Comparison of ENCODE assay signal across 25 cellular contexts in the genomic region with DNA sequence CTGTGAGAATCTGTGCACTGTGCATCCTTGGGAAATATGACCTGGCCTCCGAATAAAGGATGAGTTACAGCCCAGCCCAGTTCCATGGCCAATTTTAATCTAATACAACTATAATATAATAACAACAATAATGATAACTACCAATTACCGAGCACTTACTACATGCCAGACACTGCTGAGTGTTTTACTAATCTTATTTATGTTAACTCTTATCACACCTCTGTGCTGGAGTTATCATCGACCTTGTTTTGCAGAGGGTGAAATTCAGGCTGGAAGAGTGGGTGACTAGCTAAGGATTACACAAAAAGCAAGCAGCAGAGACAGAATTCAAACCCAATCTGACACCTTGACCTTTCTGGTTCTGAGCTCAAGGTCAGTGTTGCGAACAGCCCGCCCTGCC.
DNase-seq lines count a peak whose midpoint lies in the region; ATAC-seq and TF ChIP-seq lines count a peak whose summit lies in the region.
"Had no signal": no experiment of that assay in that cellular context is flagged by ENCODE, and none has a peak within 500 bp of the region (broad histone marks: within the 10 kb centered on the region; RNA-seq: fewer than 3 reads in every experiment).

No MANE protein-coding gene starts in this region.

- no peaks in the 10 kb centered on the region for H3K9me3 ChIP-seq in SK-N-SH
- H3K9me3 ChIP-seq in lower lobe of right lung: no peaks in the 10 kb centered on the region
- no peaks in the 10 kb centered on the region for H3K9me3 ChIP-seq in thyroid gland
- H3K9me3 ChIP-seq in mesenchymal stem cell (ENCODE audit: control insufficient read depth, low read length): no peaks in the 10 kb centered on the region
- H3K9me3 ChIP-seq: Caco-2 had no signal

- H3K27me3 Mint-ChIP-seq in chondrocyte (ENCODE audit: low read depth): no peaks in the 10 kb centered on the region
- H3K27me3 Mint-ChIP-seq: activated naive CD8-positive, alpha-beta T cell treated with anti-CD3 and anti-CD28 coated beads, Interleukin-2, amount 10 ng/mL, durations not matched to agents 7 days and 5 days; activated T-cell treated with anti-CD3 and anti-CD28 coated beads, Interleukin-2, amount 50 U/mL, for 24 hours; central memory CD8-positive, alpha-beta T cell; stimulated activated naive CD8-positive, alpha-beta T cell treated with anti-CD3 and anti-CD28 coated beads, Interleukin-15, amount 100 ng/mL, for 72 hours had no signal

- H3K9me3 Mint-ChIP-seq in chondrocyte (ENCODE audit: low read depth): no peaks in the 10 kb centered on the region
- H3K9me3 Mint-ChIP-seq: activated naive CD8-positive, alpha-beta T cell treated with anti-CD3 and anti-CD28 coated beads, Interleukin-2, amount 10 ng/mL, durations not matched to agents 7 days and 5 days; activated T-cell treated with anti-CD3 and anti-CD28 coated beads, Interleukin-2, amount 50 U/mL, for 24 hours; central memory CD8-positive, alpha-beta T cell; neural progenitor cell; stimulated activated naive CD8-positive, alpha-beta T cell treated with anti-CD3 and anti-CD28 coated beads, Interleukin-15, amount 100 ng/mL, for 72 hours had no signal

- H3K9ac ChIP-seq in SK-N-SH: no peak overlapping the region
- no peak overlapping the region for H3K9ac ChIP-seq in mesenchymal stem cell (ENCODE audit: low read length)
- H3K9ac ChIP-seq: GM23248, neural progenitor cell had no signal

- WGBS in SK-N-SH (ENCODE audit: low lambda C conversion rate): 39% methylated on average over 5 of the region's 5 CpGs
- 50 to 64% methylated on average over 5 of the region's 5 CpGs for WGBS in thyroid gland, 2 donors
- WGBS in mesenchymal stem cell: 84% methylated on average over 5 of the region's 5 CpGs

- H2BK12ac ChIP-seq in mesenchymal stem cell (ENCODE audit: low read length in 2 of 2): no peak overlapping the region

- H2AFZ ChIP-seq in SK-N-SH (ENCODE audit: low read depth): no peak overlapping the region
- H2AFZ ChIP-seq in mesenchymal stem cell (ENCODE audit: low read depth, low read length): no peak overlapping the region
- H2AFZ ChIP-seq: GM23248, neural progenitor cell had no signal

- POLR2A ChIA-PET in SK-N-SH (lab: Yijun Ruan, JAX): interaction anchor here (0.6 to 1.8 kb wide), 7 partner anchors 43 to 729 kb away, joined by 3 to 5 read pairs (median 4); a partner anchor contains a TSS

- TF ChIP-seq POLR2A in thyroid gland (IDR thresholded peaks at IDR 0.05): no peak

- H3K27ac Mint-ChIP-seq in chondrocyte (ENCODE audit: unreplicated experiment): peak overlapping the region; percentile 60
- H3K27ac Mint-ChIP-seq: activated naive CD8-positive, alpha-beta T cell treated with anti-CD3 and anti-CD28 coated beads, Interleukin-2, amount 10 ng/mL, durations not matched to agents 7 days and 5 days; activated T-cell treated with anti-CD3 and anti-CD28 coated beads, Interleukin-2, amount 50 U/mL, for 24 hours; neural progenitor cell; stimulated activated naive CD8-positive, alpha-beta T cell treated with anti-CD3 and anti-CD28 coated beads, Interleukin-15, amount 100 ng/mL, for 72 hours had no signal

- DNase-seq in SK-N-SH (peak; percentile 52), chondrocyte (ENCODE audit: low spot score) (no peak), lower lobe of right lung (no peak), thyroid gland (no peak), mesenchymal stem cell (no peak)
- DNase-seq: activated CD4-positive, alpha-beta T cell treated with anti-CD3 and anti-CD28 coated beads for 4 hours; activated gamma-delta T cell; activated naive CD8-positive, alpha-beta T cell treated with anti-CD3 and anti-CD28 coated beads, Interleukin-2, amount 10 ng/mL, durations not matched to agents 7 days and 5 days; activated T-cell treated with anti-CD3 and anti-CD28 coated beads, Interleukin-2, amount 50 U/mL, for 24 hours; Caco-2; DMS79 treated with DMSO at 0.1 percent for 48 hours; GF-D8; GM23248; islet precursor cell; mammary epithelial cell; NCI-H1417; NCI-H2081 treated with DMSO at 0.1 percent for 48 hours; NCI-H446; NCI-H774; PC-3; stimulated activated naive CD8-positive, alpha-beta T cell treated with anti-CD3 and anti-CD28 coated beads, Interleukin-15, amount 100 ng/mL, for 72 hours had no signal

- H4K20me1 ChIP-seq in SK-N-SH (ENCODE audit: insufficient read depth): no peaks in the 10 kb centered on the region

- H3K4me1 ChIP-seq in SK-N-SH (ENCODE audit: control insufficient read depth in 1 of 2, insufficient read depth in 2 of 2, low read depth in 1 of 2, low read length in 1 of 2) (peaks cover 0 to 82% of the 10 kb centered on the region in 2 experiments; a peak in 2 of 4 replicates), lower lobe of right lung (peaks cover 48% of the 10 kb centered on the region), thyroid gland (peaks cover 64 to 88% of the 10 kb centered on the region in 2 donors), mesenchymal stem cell (ENCODE audit: control insufficient read depth, insufficient read depth, low read depth, low read length) (no peaks in the 10 kb centered on the region)
- H3K4me1 ChIP-seq: Caco-2 had no signal

- H2AK5ac ChIP-seq in mesenchymal stem cell (ENCODE audit: low read length, severe bottlenecking): no peak overlapping the region

- H3K4me2 ChIP-seq in SK-N-SH: no peak overlapping the region
- no peak overlapping the region for H3K4me2 ChIP-seq in mesenchymal stem cell (ENCODE audit: low read length, poor library complexity, severe bottlenecking)
- H3K4me2 ChIP-seq: neural progenitor cell had no signal

- H3K27ac ChIP-seq in SK-N-SH (ENCODE audit: low read depth in 2 of 2, low read length in 1 of 2): peak overlapping the region in 1 of 2 experiments; percentile 93; a peak in 2 of 4 replicates
- peak overlapping the region; percentile 46 for H3K27ac ChIP-seq in lower lobe of right lung
- H3K27ac ChIP-seq in thyroid gland: peak overlapping the region; percentile 78 to 86 (median 84)
- no peak overlapping the region for H3K27ac ChIP-seq in mesenchymal stem cell (ENCODE audit: low read length, poor library complexity, severe bottlenecking)
- H3K27ac ChIP-seq: GM23248, neural progenitor cell had no signal

- peak in 1 of 2 experiments; percentile 69; a peak in 1 of 4 replicates for TF ChIP-seq EP300 in SK-N-SH (IDR thresholded peaks at IDR 0.05; ENCODE audit: borderline replicate concordance in 1 of 2, low read depth in 1 of 2, low read length in 1 of 2)

- H3K9me2 ChIP-seq in SK-N-SH: no peaks in the 10 kb centered on the region

- intact Hi-C loops in lower lobe of right lung (cut with DNase I): no loop called here
- intact Hi-C loops in thyroid gland (cut with DNase I): no loop called here

- no peak overlapping the region for H2BK120ac ChIP-seq in mesenchymal stem cell (ENCODE audit: low read depth, low read length)

- CTCF ChIA-PET in SK-N-SH (lab: Yijun Ruan, JAX): interaction anchor here (0.6 to 2.3 kb wide), 13 partner anchors 13 to 1079 kb away, joined by 3 to 11 read pairs (median 3); a partner anchor contains a TSS

- no peak overlapping the region for H4K8ac ChIP-seq in mesenchymal stem cell (ENCODE audit: low read length)

- peaks cover 65% of the 10 kb centered on the region for H3K4me1 Mint-ChIP-seq in chondrocyte (ENCODE audit: low read depth)
- H3K4me1 Mint-ChIP-seq: activated naive CD8-positive, alpha-beta T cell treated with anti-CD3 and anti-CD28 coated beads, Interleukin-2, amount 10 ng/mL, durations not matched to agents 7 days and 5 days; central memory CD8-positive, alpha-beta T cell; stimulated activated naive CD8-positive, alpha-beta T cell treated with anti-CD3 and anti-CD28 coated beads, Interleukin-15, amount 100 ng/mL, for 72 hours had no signal

- no peak overlapping the region for H3K18ac ChIP-seq in mesenchymal stem cell (ENCODE audit: low read depth in 1 of 2, low read length in 2 of 2)

- H3K14ac ChIP-seq in mesenchymal stem cell (ENCODE audit: low read length in 2 of 2): no peak overlapping the region

- no peak overlapping the region for H3K4ac ChIP-seq in mesenchymal stem cell (ENCODE audit: low read depth in 1 of 2, low read length in 2 of 2)

- no peak for ATAC-seq in lower lobe of right lung
- no peak for ATAC-seq in GM21390 (IDR thresholded peaks at IDR 0.05; ENCODE audit: unreplicated experiment)
- no peak for ATAC-seq in GM21360 (IDR thresholded peaks at IDR 0.05; ENCODE audit: unreplicated experiment)
- ATAC-seq: PC-3 had no signal

- H3K4me3 Mint-ChIP-seq in chondrocyte (ENCODE audit: unreplicated experiment): no peak overlapping the region
- H3K4me3 Mint-ChIP-seq: activated naive CD8-positive, alpha-beta T cell treated with anti-CD3 and anti-CD28 coated beads, Interleukin-2, amount 10 ng/mL, durations not matched to agents 7 days and 5 days; activated T-cell treated with anti-CD3 and anti-CD28 coated beads, Interleukin-2, amount 50 U/mL, for 24 hours; central memory CD8-positive, alpha-beta T cell; neural progenitor cell; stimulated activated naive CD8-positive, alpha-beta T cell treated with anti-CD3 and anti-CD28 coated beads, Interleukin-15, amount 100 ng/mL, for 72 hours had no signal

- H3K36me3 Mint-ChIP-seq in chondrocyte (ENCODE audit: low read depth): no peaks in the 10 kb centered on the region
- H3K36me3 Mint-ChIP-seq: activated naive CD8-positive, alpha-beta T cell treated with anti-CD3 and anti-CD28 coated beads, Interleukin-2, amount 10 ng/mL, durations not matched to agents 7 days and 5 days; neural progenitor cell had no signal

- no peaks in the 10 kb centered on the region for H3F3A ChIP-seq in SK-N-SH (replicated peaks; ENCODE audit: insufficient read depth)

- H3K4me3 ChIP-seq in SK-N-SH (ENCODE audit: low read depth in 2 of 2, low read length in 1 of 2): no peak overlapping the region
- H3K4me3 ChIP-seq in lower lobe of right lung: no peak overlapping the region
- H3K4me3 ChIP-seq in thyroid gland (replicated peaks in 1 of 3): no peak overlapping the region
- no peak overlapping the region for H3K4me3 ChIP-seq in mesenchymal stem cell (ENCODE audit: insufficient read depth in 1 of 2, low read depth in 1 of 2, low read length in 2 of 2)
- H3K4me3 ChIP-seq: GM23248, neural progenitor cell had no signal

- no peaks in the 10 kb centered on the region for H3K79me2 ChIP-seq in SK-N-SH (ENCODE audit: insufficient read depth)

- no peak for TF ChIP-seq CTCF in SK-N-SH (IDR thresholded peaks at IDR 0.05)
- no peak for TF ChIP-seq CTCF in chondrocyte (IDR thresholded peaks at IDR 0.05)
- TF ChIP-seq CTCF in lower lobe of right lung (IDR thresholded peaks at IDR 0.05): no peak
- no peak for TF ChIP-seq CTCF in thyroid gland (IDR thresholded peaks at IDR 0.05)

- H2BK5ac ChIP-seq in mesenchymal stem cell (ENCODE audit: low read depth, low read length, poor library complexity, severe bottlenecking): no peak overlapping the region

- H2BK15ac ChIP-seq in mesenchymal stem cell (ENCODE audit: low read depth, poor library complexity, severe bottlenecking): no peak overlapping the region

- TF ChIP-seq RAD21 in SK-N-SH (IDR thresholded peaks at IDR 0.05; ENCODE audit: low read length): no peak

- no peak overlapping the region for H4K91ac ChIP-seq in mesenchymal stem cell (ENCODE audit: low read length)

- H3K23ac ChIP-seq in mesenchymal stem cell (ENCODE audit: low read length in 2 of 2): no peak overlapping the region

- H3K36me3 ChIP-seq in SK-N-SH (replicated peaks in 1 of 2; ENCODE audit: control insufficient read depth in 1 of 2, insufficient read depth in 2 of 2, low read length in 1 of 2) (no peaks in the 10 kb centered on the region), lower lobe of right lung (no peaks in the 10 kb centered on the region), thyroid gland (no peaks in the 10 kb centered on the region), mesenchymal stem cell (ENCODE audit: control insufficient read depth in 1 of 2, insufficient read depth in 2 of 2, low read depth in 1 of 2, low read length in 2 of 2) (no peaks in the 10 kb centered on the region)
- H3K36me3 ChIP-seq: neural progenitor cell had no signal

- H3K79me1 ChIP-seq in mesenchymal stem cell (replicated peaks; ENCODE audit: low read length, poor library complexity, severe bottlenecking): no peaks in the 10 kb centered on the region

- no peaks in the 10 kb centered on the region for H3K27me3 ChIP-seq in SK-N-SH (ENCODE audit: insufficient read depth)
- no peaks in the 10 kb centered on the region for H3K27me3 ChIP-seq in lower lobe of right lung (ENCODE audit: low read depth)
- H3K27me3 ChIP-seq in thyroid gland: no peaks in the 10 kb centered on the region
- H3K27me3 ChIP-seq in mesenchymal stem cell (ENCODE audit: control insufficient read depth in 1 of 2, insufficient read depth in 1 of 2, low read length in 2 of 2): peaks cover 14 to 64% of the 10 kb centered on the region in 2 experiments
- H3K27me3 ChIP-seq: neural progenitor cell had no signal
